Comparison of ENCODE assay signal across 20 cellular contexts in the genomic region with DNA sequence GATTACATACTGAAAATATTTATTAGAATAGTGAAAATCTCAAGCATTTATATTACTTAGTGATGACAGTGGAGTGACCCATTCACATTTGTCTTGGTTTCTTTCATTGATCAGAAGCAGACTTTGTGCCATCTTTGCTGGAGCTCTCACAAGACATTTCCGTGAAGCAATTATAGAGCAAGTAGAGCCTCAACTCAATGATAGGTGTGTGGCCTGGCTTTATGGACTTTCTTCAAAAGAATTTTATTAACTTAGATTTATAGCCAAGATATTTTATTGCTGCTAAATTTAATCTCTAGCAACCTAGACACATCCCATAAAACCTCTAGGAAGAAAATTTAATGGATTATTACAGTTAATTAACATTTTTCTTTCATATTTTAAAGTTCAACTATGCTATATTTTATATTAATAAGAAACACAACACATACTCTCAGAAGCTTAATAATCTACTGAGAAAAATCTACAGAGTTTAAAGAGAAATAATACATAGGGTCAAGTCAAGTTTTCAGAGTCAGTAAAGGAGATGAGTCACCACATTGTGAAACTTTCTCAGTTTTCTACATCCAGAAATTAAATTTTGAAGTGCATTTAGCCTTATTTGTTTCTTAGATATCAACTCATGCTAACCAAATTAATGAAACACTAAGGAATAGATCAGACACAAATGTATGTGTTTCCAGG.
A peak's percentile ranks its signal among the peaks of the same experiment; 100 is the strongest.
DNase-seq lines count a peak whose midpoint lies in the region; ATAC-seq, FAIRE-seq and TF ChIP-seq lines count a peak whose summit lies in the region.
"Had no signal": no experiment of that assay in that cellular context is flagged by ENCODE, and none has a peak within 500 bp of the region (broad histone marks: within the 10 kb centered on the region; RNA-seq: fewer than 3 reads in every experiment).

No MANE protein-coding gene starts in this region.

- POLR2A ChIA-PET in CD8-positive, alpha-beta memory T cell (lab: Charles Lee), result no interaction called here

- H2AFZ ChIP-seq in astrocyte (ENCODE audit: low read depth, low read length) (no peak overlapping the region), smooth muscle cell (ENCODE audit: low read depth) (no peak overlapping the region)

- no peak for FAIRE-seq in astrocyte (lab: Jason Lieb, UNC)
- FAIRE-seq: D721Med, K562 had no signal

- no peaks in the 10 kb centered on the region for H3K36me3 ChIP-seq in astrocyte (ENCODE audit: insufficient read depth, low read length)
- no peaks in the 10 kb centered on the region for H3K36me3 ChIP-seq in smooth muscle cell (ENCODE audit: low read depth)
- no peaks in the 10 kb centered on the region for H3K36me3 ChIP-seq in CD8-positive, alpha-beta memory T cell (ENCODE audit: insufficient read depth, low read length)
- H3K36me3 ChIP-seq: gastroesophageal sphincter had no signal

- no peaks in the 10 kb centered on the region for H3K36me3 Mint-ChIP-seq in astrocyte (ENCODE audit: low read depth, unreplicated experiment)
- no peaks in the 10 kb centered on the region for H3K36me3 Mint-ChIP-seq in CD8-positive, alpha-beta memory T cell
- H3K36me3 Mint-ChIP-seq: activated CD4-positive, alpha-beta memory T cell treated with anti-CD3 and anti-CD28 coated beads for 36 hours had no signal

- H3K9ac ChIP-seq in astrocyte (ENCODE audit: low read length) (no peak overlapping the region), smooth muscle cell (ENCODE audit: low read depth) (no peak overlapping the region)

- H3K27me3 ChIP-seq in astrocyte (ENCODE audit: insufficient read depth, low read length) (no peaks in the 10 kb centered on the region), smooth muscle cell (ENCODE audit: low read depth) (no peaks in the 10 kb centered on the region)
- H3K27me3 ChIP-seq in CD8-positive, alpha-beta memory T cell (ENCODE audit: insufficient read depth, low read length, poor library complexity, severe bottlenecking), result no peaks in the 10 kb centered on the region
- H3K27me3 ChIP-seq: gastroesophageal sphincter had no signal

- H3K79me2 ChIP-seq in astrocyte (ENCODE audit: insufficient read depth, low read length) (no peaks in the 10 kb centered on the region), smooth muscle cell (ENCODE audit: low read depth) (no peaks in the 10 kb centered on the region)

- H3K9me3 ChIP-seq in astrocyte (ENCODE audit: insufficient read depth, low read depth, low read length) (no peaks in the 10 kb centered on the region), smooth muscle cell (replicated peaks; ENCODE audit: low read depth) (no peaks in the 10 kb centered on the region)
- H3K9me3 ChIP-seq in CD8-positive, alpha-beta memory T cell (ENCODE audit: low read length), result no peaks in the 10 kb centered on the region
- H3K9me3 ChIP-seq: gastroesophageal sphincter had no signal

- H3K27me3 Mint-ChIP-seq in astrocyte (ENCODE audit: low read depth, unreplicated experiment), result no peaks in the 10 kb centered on the region
- peaks cover 0 to 23% of the 10 kb centered on the region in 2 donors for H3K27me3 Mint-ChIP-seq in CD8-positive, alpha-beta memory T cell

- no peaks in the 10 kb centered on the region for H3K9me3 Mint-ChIP-seq in astrocyte (ENCODE audit: unreplicated experiment)
- H3K9me3 Mint-ChIP-seq in CD8-positive, alpha-beta memory T cell, result peaks cover 0 to 5% (median 0%) of the 10 kb centered on the region in 5 donors
- H3K9me3 Mint-ChIP-seq: activated CD4-positive, alpha-beta memory T cell treated with anti-CD3 and anti-CD28 coated beads for 36 hours; activated T-cell treated with anti-CD3 and anti-CD28 coated beads, Interleukin-2, amount 50 U/mL, for 24 hours had no signal

- DNase-seq in LNCaP clone FGC (ENCODE audit: low read depth) (peak; percentile 31), astrocyte (ENCODE audit: low read depth) (peak; percentile 37), foreskin fibroblast (peak; percentile 18 to 65), smooth muscle cell (lab: John Stamatoyannopoulos, UW; ENCODE audit: unreplicated experiment) (no peak)
- DNase-seq in CD8-positive, alpha-beta memory T cell, result no peak
- DNase-seq: activated CD4-positive, alpha-beta memory T cell treated with anti-CD3 and anti-CD28 coated beads for 36 hours; activated T-cell treated with anti-CD3 and anti-CD28 coated beads, Interleukin-2, amount 50 U/mL, for 24 hours; effector memory CD4-positive, alpha-beta T cell; NCI-H1417; NCI-H2171 treated with DMSO at 0.1 percent for 48 hours; NCI-H774; occipital lobe; stimulated activated CD4-positive, alpha-beta T cell treated with anti-CD3 and anti-CD28 coated beads, Interleukin-4, amount 100 ng/mL, for 4 hours had no signal

- no peak for ATAC-seq in HG03196 (IDR thresholded peaks at IDR 0.05; ENCODE audit: unreplicated experiment)
- ATAC-seq in GM18873 (IDR thresholded peaks at IDR 0.05; ENCODE audit: low FRiP score, unreplicated experiment), result no peak
- ATAC-seq: activated naive CD4-positive, alpha-beta T cell treated with anti-CD3 and anti-CD28 coated beads, Interleukin-2, amount 50 U/mL, for 72 hours; gastroesophageal sphincter; K562; Panc1 had no signal

- H3F3A ChIP-seq in smooth muscle cell (ENCODE audit: low read depth), result no peaks in the 10 kb centered on the region

- H3K4me2 ChIP-seq in astrocyte (ENCODE audit: low read length), result no peak overlapping the region
- peak overlapping the region; percentile 25 for H3K4me2 ChIP-seq in smooth muscle cell

- H3K4me3 ChIP-seq in LNCaP clone FGC (ENCODE audit: low read depth, low read length) (no peak overlapping the region), astrocyte (ENCODE audit: insufficient read depth, low read depth, low read length) (no peak overlapping the region), foreskin fibroblast (ENCODE audit: low read depth in 1 of 2, low read length in 2 of 2) (no peak overlapping the region), smooth muscle cell (no peak overlapping the region)
- H3K4me3 ChIP-seq in CD8-positive, alpha-beta memory T cell (ENCODE audit: low read length), result no peak overlapping the region
- H3K4me3 ChIP-seq: gastroesophageal sphincter, K562 had no signal

- CTCF ChIA-PET in CD8-positive, alpha-beta memory T cell (lab: Charles Lee), result no interaction called here

- peak overlapping the region; percentile 68 for H3K27ac Mint-ChIP-seq in astrocyte (ENCODE audit: unreplicated experiment)
- H3K27ac Mint-ChIP-seq in CD8-positive, alpha-beta memory T cell, result no peak overlapping the region
- H3K27ac Mint-ChIP-seq: activated CD4-positive, alpha-beta memory T cell treated with anti-CD3 and anti-CD28 coated beads for 36 hours; activated naive CD4-positive, alpha-beta T cell treated with anti-CD3 and anti-CD28 coated beads, Interleukin-2, amount 50 U/mL, for 72 hours; activated T-cell treated with anti-CD3 and anti-CD28 coated beads, Interleukin-2, amount 50 U/mL, for 24 hours had no signal

- H3K4me1 ChIP-seq in astrocyte (ENCODE audit: insufficient read depth, low read length) (no peaks in the 10 kb centered on the region), smooth muscle cell (ENCODE audit: low read depth) (peaks cover 8% of the 10 kb centered on the region)
- H3K4me1 ChIP-seq in CD8-positive, alpha-beta memory T cell (ENCODE audit: insufficient read depth, low read length), result no peaks in the 10 kb centered on the region
- H3K4me1 ChIP-seq: gastroesophageal sphincter had no signal

- H3K4me1 Mint-ChIP-seq in astrocyte (ENCODE audit: low read depth, unreplicated experiment), result peaks cover 16% of the 10 kb centered on the region
- H3K4me1 Mint-ChIP-seq in CD8-positive, alpha-beta memory T cell, result no peaks in the 10 kb centered on the region

- TF ChIP-seq CTCF in LNCaP clone FGC (IDR thresholded peaks at IDR 0.05; ENCODE audit: control insufficient read depth, extremely low read depth, insufficient read depth) (no peak), astrocyte (IDR thresholded peaks at IDR 0.05; ENCODE audit: insufficient read depth, low read depth, low read length) (no peak), foreskin fibroblast (IDR thresholded peaks at IDR 0.05; ENCODE audit: low read depth, low read length) (no peak), smooth muscle cell (IDR thresholded peaks at IDR 0.05; ENCODE audit: borderline replicate concordance, insufficient read depth, poor library complexity, severe bottlenecking) (no peak)

- H4K20me1 ChIP-seq in astrocyte (ENCODE audit: insufficient read depth, low read length) (no peaks in the 10 kb centered on the region), smooth muscle cell (ENCODE audit: low read depth) (no peaks in the 10 kb centered on the region)

- no peak overlapping the region for H3K27ac ChIP-seq in astrocyte (ENCODE audit: low read depth, low read length)
- H3K27ac ChIP-seq in smooth muscle cell (ENCODE audit: low read depth), result peak overlapping the region; percentile 37
- no peak overlapping the region for H3K27ac ChIP-seq in CD8-positive, alpha-beta memory T cell (ENCODE audit: low read depth, low read length)
- H3K27ac ChIP-seq: gastroesophageal sphincter had no signal

- 94% methylated on average over 1 of the region's 1 CpG for WGBS in smooth muscle cell (ENCODE audit: low lambda C conversion rate)

- no peak overlapping the region for H3K4me3 Mint-ChIP-seq in astrocyte (ENCODE audit: unreplicated experiment)
- H3K4me3 Mint-ChIP-seq in CD8-positive, alpha-beta memory T cell, result no peak overlapping the region
- H3K4me3 Mint-ChIP-seq: activated CD4-positive, alpha-beta memory T cell treated with anti-CD3 and anti-CD28 coated beads for 36 hours; activated T-cell treated with anti-CD3 and anti-CD28 coated beads, Interleukin-2, amount 50 U/mL, for 24 hours had no signal

Comparison
In these comparisons a context has a peak if more than half of its experiments do, and no peak if none do; other contexts are left out.
1. DNase-seq: peak in LNCaP clone FGC (single experiment), astrocyte (single experiment) and foreskin fibroblast (2 of 2); none in smooth muscle cell (single experiment) and CD8-positive, alpha-beta memory T cell (0 of 5).